In genomic region chr19:51702754-51703654, GRCh38 we compare ENCODE assay signal across 1 cellular context.
TF ChIP-seq lines count a peak whose summit lies in the region.

No MANE protein-coding gene starts in this region.

TF ChIP-seq in HepG2, 621 proteins besides CTCF, POLR2A, EP300 and RAD21:
- no peak for TF ChIP-seq HES4 (CRISPR knock-in tag; IDR thresholded peaks at IDR 0.05; ENCODE audit: borderline replicate concordance)
- peak; percentile 49; the same call in 1 of the 2 replicates for TF ChIP-seq RBFOX2 (IDR thresholded peaks at IDR 0.05; ENCODE audit: low read depth, low read length)
